In genomic region chr7:77903597-77903996, GRCh38 we compare ENCODE assay signal across 3 cellular contexts.
TF ChIP-seq lines count a peak whose summit lies in the region.

No MANE protein-coding gene starts in this region.

TF ChIP-seq in HCT116, 20 proteins besides CTCF, POLR2A, EP300 and RAD21 (continued from another document):
- TF ChIP-seq, protein P1, sequence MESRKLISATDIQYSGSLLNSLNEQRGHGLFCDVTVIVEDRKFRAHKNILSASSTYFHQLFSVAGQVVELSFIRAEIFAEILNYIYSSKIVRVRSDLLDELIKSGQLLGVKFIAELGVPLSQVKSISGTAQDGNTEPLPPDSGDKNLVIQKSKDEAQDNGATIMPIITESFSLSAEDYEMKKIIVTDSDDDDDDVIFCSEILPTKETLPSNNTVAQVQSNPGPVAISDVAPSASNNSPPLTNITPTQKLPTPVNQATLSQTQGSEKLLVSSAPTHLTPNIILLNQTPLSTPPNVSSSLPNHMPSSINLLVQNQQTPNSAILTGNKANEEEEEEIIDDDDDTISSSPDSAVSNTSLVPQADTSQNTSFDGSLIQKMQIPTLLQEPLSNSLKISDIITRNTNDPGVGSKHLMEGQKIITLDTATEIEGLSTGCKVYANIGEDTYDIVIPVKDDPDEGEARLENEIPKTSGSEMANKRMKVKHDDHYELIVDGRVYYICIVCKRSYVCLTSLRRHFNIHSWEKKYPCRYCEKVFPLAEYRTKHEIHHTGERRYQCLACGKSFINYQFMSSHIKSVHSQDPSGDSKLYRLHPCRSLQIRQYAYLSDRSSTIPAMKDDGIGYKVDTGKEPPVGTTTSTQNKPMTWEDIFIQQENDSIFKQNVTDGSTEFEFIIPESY (IDR thresholded peaks at IDR 0.05; ENCODE audit: extremely low read depth, insufficient replicate concordance, low read length): no peak
- TF ChIP-seq ELF1 (IDR thresholded peaks at IDR 0.05; ENCODE audit: borderline replicate concordance, low read depth) (no peak), SRF (IDR thresholded peaks at IDR 0.05; ENCODE audit: low read depth) (no peak), YY1 (IDR thresholded peaks at IDR 0.05; ENCODE audit: extremely low read depth, insufficient replicate concordance, low read depth, low read length) (no peak), TCF7L2 (IDR thresholded peaks at IDR 0.05; ENCODE audit: borderline replicate concordance, extremely low read depth, insufficient read depth, insufficient read length) (no peak), ZFX (IDR thresholded peaks at IDR 0.05) (no peak), EGR1 (IDR thresholded peaks at IDR 0.05; ENCODE audit: low read depth) (no peak), MAX (IDR thresholded peaks at IDR 0.05) (no peak), CBX3 (IDR thresholded peaks at IDR 0.05; ENCODE audit: low read depth) (no peak), JUND (IDR thresholded peaks at IDR 0.05) (no peak), EZH2phosphoT487 (IDR thresholded peaks at IDR 0.05; ENCODE audit: borderline replicate concordance) (no peak), ZNF274 (IDR thresholded peaks at IDR 0.05; ENCODE audit: low read depth, low read length) (no peak), SIN3A (IDR thresholded peaks at IDR 0.05; ENCODE audit: low read depth) (no peak)
- TF ChIP-seq, protein P2, sequence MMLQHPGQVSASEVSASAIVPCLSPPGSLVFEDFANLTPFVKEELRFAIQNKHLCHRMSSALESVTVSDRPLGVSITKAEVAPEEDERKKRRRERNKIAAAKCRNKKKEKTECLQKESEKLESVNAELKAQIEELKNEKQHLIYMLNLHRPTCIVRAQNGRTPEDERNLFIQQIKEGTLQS (IDR thresholded peaks at IDR 0.05): no peak
- TF ChIP-seq, protein P3, sequence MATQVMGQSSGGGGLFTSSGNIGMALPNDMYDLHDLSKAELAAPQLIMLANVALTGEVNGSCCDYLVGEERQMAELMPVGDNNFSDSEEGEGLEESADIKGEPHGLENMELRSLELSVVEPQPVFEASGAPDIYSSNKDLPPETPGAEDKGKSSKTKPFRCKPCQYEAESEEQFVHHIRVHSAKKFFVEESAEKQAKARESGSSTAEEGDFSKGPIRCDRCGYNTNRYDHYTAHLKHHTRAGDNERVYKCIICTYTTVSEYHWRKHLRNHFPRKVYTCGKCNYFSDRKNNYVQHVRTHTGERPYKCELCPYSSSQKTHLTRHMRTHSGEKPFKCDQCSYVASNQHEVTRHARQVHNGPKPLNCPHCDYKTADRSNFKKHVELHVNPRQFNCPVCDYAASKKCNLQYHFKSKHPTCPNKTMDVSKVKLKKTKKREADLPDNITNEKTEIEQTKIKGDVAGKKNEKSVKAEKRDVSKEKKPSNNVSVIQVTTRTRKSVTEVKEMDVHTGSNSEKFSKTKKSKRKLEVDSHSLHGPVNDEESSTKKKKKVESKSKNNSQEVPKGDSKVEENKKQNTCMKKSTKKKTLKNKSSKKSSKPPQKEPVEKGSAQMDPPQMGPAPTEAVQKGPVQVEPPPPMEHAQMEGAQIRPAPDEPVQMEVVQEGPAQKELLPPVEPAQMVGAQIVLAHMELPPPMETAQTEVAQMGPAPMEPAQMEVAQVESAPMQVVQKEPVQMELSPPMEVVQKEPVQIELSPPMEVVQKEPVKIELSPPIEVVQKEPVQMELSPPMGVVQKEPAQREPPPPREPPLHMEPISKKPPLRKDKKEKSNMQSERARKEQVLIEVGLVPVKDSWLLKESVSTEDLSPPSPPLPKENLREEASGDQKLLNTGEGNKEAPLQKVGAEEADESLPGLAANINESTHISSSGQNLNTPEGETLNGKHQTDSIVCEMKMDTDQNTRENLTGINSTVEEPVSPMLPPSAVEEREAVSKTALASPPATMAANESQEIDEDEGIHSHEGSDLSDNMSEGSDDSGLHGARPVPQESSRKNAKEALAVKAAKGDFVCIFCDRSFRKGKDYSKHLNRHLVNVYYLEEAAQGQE (IDR thresholded peaks at IDR 0.05; ENCODE audit: low read depth): no peak

TF ChIP-seq in SK-N-SH, 30 proteins besides CTCF, POLR2A, EP300 and RAD21 (continued from another document):
- TF ChIP-seq NFIC (IDR thresholded peaks at IDR 0.05; ENCODE audit: borderline replicate concordance) (no peak), MEF2A (IDR thresholded peaks at IDR 0.05; ENCODE audit: borderline replicate concordance, low read depth) (no peak), SMC3 (IDR thresholded peaks at IDR 0.05; ENCODE audit: low read depth, low read length) (peak; percentile 41)
TF ChIP-seq in SK-N-SH: peak in this region for 1.

TF ChIP-seq in HepG2, 621 proteins besides CTCF, POLR2A, EP300 and RAD21 (continued from another document):
- TF ChIP-seq ZNF431 (CRISPR knock-in tag; IDR thresholded peaks at IDR 0.05; ENCODE audit: borderline replicate concordance, low read depth) (no peak), ISL2 (CRISPR knock-in tag; IDR thresholded peaks at IDR 0.05) (no peak)
TF ChIP-seq in HepG2: peak in this region for 1.
